ENCODE assay signal across 27 cellular contexts in the genomic region with DNA sequence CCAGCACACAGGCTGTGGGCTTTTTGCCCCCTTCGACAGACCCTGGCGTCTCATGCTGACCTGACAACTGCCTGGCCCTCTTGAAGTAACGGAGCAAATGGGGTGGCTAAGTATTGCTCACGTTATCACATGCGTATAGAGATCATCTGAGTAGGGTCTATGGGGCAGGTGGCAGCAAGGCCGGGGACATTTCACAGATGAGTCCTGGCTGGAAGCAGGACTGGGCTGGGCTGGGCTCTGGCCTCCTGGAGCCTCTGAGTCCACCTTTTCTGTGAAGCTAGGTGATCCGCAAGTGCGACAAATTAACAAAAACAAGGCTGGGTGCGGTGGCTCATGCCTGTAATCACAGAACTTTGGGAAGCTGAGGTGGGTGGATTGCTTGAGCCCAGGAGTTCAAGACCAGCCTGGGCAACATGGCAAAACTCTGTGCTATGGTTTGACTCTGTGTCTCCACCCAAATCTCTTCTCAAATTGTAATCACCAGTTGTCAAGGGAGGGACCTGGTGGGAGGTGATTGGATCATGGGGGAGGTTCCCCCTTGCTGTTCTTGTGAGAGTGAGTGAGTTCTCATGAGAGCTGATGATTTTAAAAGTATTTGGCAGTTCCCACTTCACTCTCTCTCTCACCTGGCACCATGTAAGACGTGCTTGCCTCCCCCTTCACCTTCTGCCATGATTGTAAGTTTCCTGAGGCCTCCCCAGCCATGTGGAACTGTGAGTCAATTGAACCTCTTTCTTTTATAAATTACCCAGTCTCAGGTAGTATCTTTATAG.
"Had no signal": no experiment of that assay in that cellular context is flagged by ENCODE, and none has a peak within 500 bp of the region (broad histone marks: within the 10 kb centered on the region; RNA-seq: fewer than 3 reads in every experiment).

No MANE protein-coding gene starts in this region.

- H3K4me3 ChIP-seq: SJCRH30, SK-N-MC had no signal

- H3K9me3 Mint-ChIP-seq: activated naive CD4-positive, alpha-beta T cell treated with anti-CD3 and anti-CD28 coated beads, Interleukin-2, amount 10 ng/mL, durations not matched to agents 7 days and 5 days; activated naive CD8-positive, alpha-beta T cell treated with anti-CD3 and anti-CD28 coated beads for 36 hours; central memory CD8-positive, alpha-beta T cell had no signal

- DNase-seq: activated CD4-positive, alpha-beta T cell treated with anti-CD3 and anti-CD28 coated beads for 1 hour; activated CD4-positive, alpha-beta T cell treated with anti-CD3 and anti-CD28 coated beads for 48 hours; activated CD4-positive, CD25-positive, alpha-beta regulatory T cell; activated CD8-positive, alpha-beta memory T cell treated with anti-CD3 and anti-CD28 coated beads, Interleukin-2, amount 50 U/mL, for 4 hours; activated CD8-positive, alpha-beta T cell treated with anti-CD3 and anti-CD28 coated beads, Interleukin-2, amount 10 ng/mL, durations not matched to agents 7 days and 5 days; activated effector memory CD4-positive, alpha-beta T cell treated with Interleukin-2 at 50 U/mL for 16 hours; activated naive CD4-positive, alpha-beta T cell treated with anti-CD3 and anti-CD28 coated beads, Interleukin-2, amount 10 ng/mL, durations not matched to agents 7 days and 5 days; activated naive CD8-positive, alpha-beta T cell treated with anti-CD3 and anti-CD28 coated beads for 36 hours; activated T-cell treated with anti-CD3 and anti-CD28 coated beads, Interleukin-2, amount 50 U/mL, for 48 hours; amniotic stem cell; brain microvascular endothelial cell; Karpas-422; KBM-7; NCI-H1105; NCI-H1417 treated with DMSO at 0.1 percent for 48 hours; NCI-H187 treated with DMSO at 0.1 percent for 48 hours; NCI-H2081; NCI-H2171 treated with DMSO at 0.1 percent for 48 hours; NCI-H226; NCI-H524 treated with DMSO at 0.1 percent for 48 hours; SHP77; SJCRH30; T1000; WERI-Rb-1 had no signal

- H3K4me1 Mint-ChIP-seq: activated naive CD8-positive, alpha-beta T cell treated with anti-CD3 and anti-CD28 coated beads for 36 hours; central memory CD8-positive, alpha-beta T cell had no signal

- H3K36me3 Mint-ChIP-seq: activated naive CD4-positive, alpha-beta T cell treated with anti-CD3 and anti-CD28 coated beads, Interleukin-2, amount 10 ng/mL, durations not matched to agents 7 days and 5 days; activated naive CD8-positive, alpha-beta T cell treated with anti-CD3 and anti-CD28 coated beads for 36 hours had no signal

- ATAC-seq: activated CD8-positive, alpha-beta T cell treated with anti-CD3 and anti-CD28 coated beads, Interleukin-2, amount 10 ng/mL, durations not matched to agents 7 days and 5 days; Panc1 had no signal

- H3K9me3 ChIP-seq: SJCRH30 had no signal

- H3K27ac ChIP-seq: brain microvascular endothelial cell, SJCRH30, SK-N-MC, WERI-Rb-1 had no signal

- H3K4me3 Mint-ChIP-seq: activated CD8-positive, alpha-beta T cell treated with anti-CD3 and anti-CD28 coated beads, Interleukin-2, amount 10 ng/mL, durations not matched to agents 7 days and 5 days; activated naive CD4-positive, alpha-beta T cell treated with anti-CD3 and anti-CD28 coated beads, Interleukin-2, amount 10 ng/mL, durations not matched to agents 7 days and 5 days; activated naive CD8-positive, alpha-beta T cell treated with anti-CD3 and anti-CD28 coated beads for 36 hours; central memory CD8-positive, alpha-beta T cell had no signal

- H3K27me3 ChIP-seq: brain microvascular endothelial cell had no signal

- H3K36me3 ChIP-seq: brain microvascular endothelial cell, SJCRH30, WERI-Rb-1 had no signal

- H3K27ac Mint-ChIP-seq: activated CD8-positive, alpha-beta T cell treated with anti-CD3 and anti-CD28 coated beads, Interleukin-2, amount 10 ng/mL, durations not matched to agents 7 days and 5 days; activated naive CD4-positive, alpha-beta T cell treated with anti-CD3 and anti-CD28 coated beads, Interleukin-2, amount 10 ng/mL, durations not matched to agents 7 days and 5 days; activated naive CD8-positive, alpha-beta T cell treated with anti-CD3 and anti-CD28 coated beads for 36 hours had no signal

- H3K4me1 ChIP-seq: SJCRH30 had no signal
